24 cellular contexts compared by ENCODE assay signal in the genomic region with DNA sequence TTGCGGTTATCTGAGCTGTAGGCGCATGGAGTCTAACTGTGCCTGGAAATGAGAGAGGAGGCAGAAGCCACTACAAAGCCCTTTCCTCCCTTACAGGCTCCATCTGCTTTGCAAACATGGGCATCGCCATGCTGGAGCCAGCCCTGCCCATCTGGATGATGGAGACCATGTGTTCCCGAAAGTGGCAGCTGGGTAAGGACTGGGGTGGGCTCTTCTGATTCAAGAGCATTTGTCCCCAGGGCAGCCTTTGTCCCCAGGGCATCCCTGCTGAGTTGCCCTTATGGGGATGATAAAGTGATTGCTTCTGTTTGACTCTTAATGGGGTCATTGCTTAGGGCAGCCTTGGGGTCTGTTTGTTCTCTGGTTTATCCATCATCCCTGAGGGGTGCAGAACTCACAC. TPM values are rescaled to one million over a fixed set of nuclear protein-coding genes. Genes with fewer than 3 reads are reported as not detected.
"Had no signal": no experiment of that assay in that cellular context is flagged by ENCODE, and none has a peak within 500 bp of the region (broad histone marks: within the 10 kb centered on the region; RNA-seq: fewer than 3 reads in every experiment).

No MANE protein-coding gene starts in this region.

- H3K27ac ChIP-seq: hepatocyte, prostate gland, tibial nerve, VCaP had no signal

- H3K4me1 Mint-ChIP-seq: activated T-helper 17 cell treated with anti-CD3 and anti-CD28 coated beads, Interleukin-2, amount 50 U/mL, for 72 hours had no signal

- H3K36me3 ChIP-seq: prostate gland, tibial nerve had no signal

- H3K27me3 ChIP-seq: hepatocyte had no signal

- H3K4me3 ChIP-seq: hepatocyte, prostate gland, tibial nerve had no signal

- H3K27ac Mint-ChIP-seq: activated CD8-positive, alpha-beta T cell treated with anti-CD3 and anti-CD28 coated beads, Interleukin-2, amount 10 ng/mL, durations not matched to agents 7 days and 5 days; activated naive CD4-positive, alpha-beta T cell treated with anti-CD3 and anti-CD28 coated beads, Interleukin-2, amount 50 U/mL, for 72 hours; activated T-cell treated with anti-CD3 and anti-CD28 coated beads, Interleukin-2, amount 50 U/mL, for 24 hours; activated T-helper 17 cell treated with anti-CD3 and anti-CD28 coated beads, Interleukin-2, amount 50 U/mL, for 72 hours; immature natural killer cell; mesothelial cell of epicardium; stimulated activated effector memory CD8-positive, alpha-beta T cell treated with anti-CD3 and anti-CD28 coated beads, Interleukin-12 subunit alpha, Interleukin-12 subunit beta, amount 100 ng/mL, for 72 hours; stimulated activated naive CD8-positive, alpha-beta T cell treated with anti-CD3 and anti-CD28 coated beads, Interleukin-15, amount 100 ng/mL, for 72 hours had no signal

- ATAC-seq: activated CD8-positive, alpha-beta T cell treated with anti-CD3 and anti-CD28 coated beads, Interleukin-2, amount 10 ng/mL, durations not matched to agents 7 days and 5 days; activated naive CD4-positive, alpha-beta T cell treated with anti-CD3 and anti-CD28 coated beads, Interleukin-2, amount 50 U/mL, for 72 hours; activated T-helper 17 cell treated with anti-CD3 and anti-CD28 coated beads, Interleukin-2, amount 50 U/mL, for 72 hours; left ventricle myocardium superior; naive thymus-derived CD8-positive, alpha-beta T cell; right cardiac atrium; stimulated activated effector memory CD8-positive, alpha-beta T cell treated with anti-CD3 and anti-CD28 coated beads, Interleukin-12 subunit alpha, Interleukin-12 subunit beta, amount 100 ng/mL, for 72 hours; stimulated activated naive CD8-positive, alpha-beta T cell treated with anti-CD3 and anti-CD28 coated beads, Interleukin-15, amount 100 ng/mL, for 72 hours had no signal

- H3K9me3 ChIP-seq: prostate gland, tibial nerve had no signal

- H3K9me3 Mint-ChIP-seq: activated naive CD4-positive, alpha-beta T cell treated with anti-CD3 and anti-CD28 coated beads, Interleukin-2, amount 50 U/mL, for 72 hours; activated T-cell treated with anti-CD3 and anti-CD28 coated beads, Interleukin-2, amount 50 U/mL, for 24 hours; activated T-helper 17 cell treated with anti-CD3 and anti-CD28 coated beads, Interleukin-2, amount 50 U/mL, for 72 hours; mesothelial cell of epicardium; stimulated activated effector memory CD8-positive, alpha-beta T cell treated with anti-CD3 and anti-CD28 coated beads, Interleukin-12 subunit alpha, Interleukin-12 subunit beta, amount 100 ng/mL, for 72 hours; stimulated activated naive CD8-positive, alpha-beta T cell treated with anti-CD3 and anti-CD28 coated beads, Interleukin-15, amount 100 ng/mL, for 72 hours had no signal

- H3K4me1 ChIP-seq: prostate gland, tibial nerve had no signal

- H3K4me3 Mint-ChIP-seq: activated CD8-positive, alpha-beta T cell treated with anti-CD3 and anti-CD28 coated beads, Interleukin-2, amount 10 ng/mL, durations not matched to agents 7 days and 5 days; activated T-cell treated with anti-CD3 and anti-CD28 coated beads, Interleukin-2, amount 50 U/mL, for 24 hours; activated T-helper 17 cell treated with anti-CD3 and anti-CD28 coated beads, Interleukin-2, amount 50 U/mL, for 72 hours; brain; immature natural killer cell; mesothelial cell of epicardium; naive thymus-derived CD8-positive, alpha-beta T cell; stimulated activated effector memory CD8-positive, alpha-beta T cell treated with anti-CD3 and anti-CD28 coated beads, Interleukin-12 subunit alpha, Interleukin-12 subunit beta, amount 100 ng/mL, for 72 hours; stimulated activated naive CD8-positive, alpha-beta T cell treated with anti-CD3 and anti-CD28 coated beads, Interleukin-15, amount 100 ng/mL, for 72 hours had no signal

- DNase-seq: activated CD4-positive, alpha-beta T cell treated with anti-CD3 and anti-CD28 coated beads, Interleukin-2, amount 50 U/mL, for 1 hour; activated CD4-positive, CD25-positive, alpha-beta regulatory T cell treated with anti-CD3 and anti-CD28 coated beads, Interleukin-2, amount 50 U/mL, for 72 hours; activated CD8-positive, alpha-beta memory T cell treated with anti-CD3 and anti-CD28 coated beads, Interleukin-2, amount 50 U/mL, for 4 hours; activated CD8-positive, alpha-beta T cell treated with anti-CD3 and anti-CD28 coated beads, Interleukin-2, amount 10 ng/mL, durations not matched to agents 7 days and 5 days; activated T-cell treated with anti-CD3 and anti-CD28 coated beads, Interleukin-2, amount 50 U/mL, for 24 hours; foreskin melanocyte; immature natural killer cell; left ventricle myocardium superior; mammary epithelial cell; naive thymus-derived CD8-positive, alpha-beta T cell; right cardiac atrium; stimulated activated CD4-positive, alpha-beta T cell treated with anti-CD3 and anti-CD28 coated beads, Interleukin-12 subunit alpha, Interleukin-12 subunit beta, amount 100 ng/mL, for 4 hours; stimulated activated naive CD8-positive, alpha-beta T cell treated with anti-CD3 and anti-CD28 coated beads, Interleukin-15, amount 100 ng/mL, for 72 hours had no signal

- H3K36me3 Mint-ChIP-seq: activated naive CD4-positive, alpha-beta T cell treated with anti-CD3 and anti-CD28 coated beads, Interleukin-2, amount 50 U/mL, for 72 hours; brain; immature natural killer cell; mesothelial cell of epicardium; stimulated activated effector memory CD8-positive, alpha-beta T cell treated with anti-CD3 and anti-CD28 coated beads, Interleukin-12 subunit alpha, Interleukin-12 subunit beta, amount 100 ng/mL, for 72 hours had no signal

RNA-seq across cellular contexts. Expression of gene SLC18A2, which starts 16.8 kb away (rescaled TPM):
- total RNA-seq: activated CD8-positive, alpha-beta T cell treated with anti-CD3 and anti-CD28 coated beads, Interleukin-2, amount 10 ng/mL, durations not matched to agents 7 days and 5 days; chondrocyte; naive thymus-derived CD8-positive, alpha-beta T cell; osteoblast had no signal
